Comparison of ENCODE assay signal across 1 cellular context in genomic region chr5:118616281-118616680, GRCh38.
TF ChIP-seq lines count a peak whose summit lies in the region.

No MANE protein-coding gene starts in this region.

TF ChIP-seq in HepG2, 621 proteins besides CTCF, POLR2A, EP300 and RAD21 (continued from another document):
- TF ChIP-seq THRA (CRISPR knock-in tag; IDR thresholded peaks at IDR 0.05; ENCODE audit: borderline replicate concordance): no peak
- TF ChIP-seq KAT2B (IDR thresholded peaks at IDR 0.05; ENCODE audit: borderline replicate concordance, low read depth, low read length): no peak
- TF ChIP-seq RNF2 (conservative IDR thresholded peaks at IDR 0.05; ENCODE audit: low read depth): no peak
- no peak for TF ChIP-seq ASH2L (IDR thresholded peaks at IDR 0.05; ENCODE audit: insufficient read length, low read depth, low read length)
- no peak for TF ChIP-seq E2F5 (CRISPR knock-in tag; conservative IDR thresholded peaks at IDR 0.05)
- no peak for TF ChIP-seq KLF6 (CRISPR knock-in tag; IDR thresholded peaks at IDR 0.05)
- no peak for TF ChIP-seq PCBP1 (IDR thresholded peaks at IDR 0.05; ENCODE audit: borderline replicate concordance, low read depth, low read length)
- TF ChIP-seq ZBTB8A (CRISPR knock-in tag; IDR thresholded peaks at IDR 0.05; ENCODE audit: borderline replicate concordance, low read depth): no peak
- no peak for TF ChIP-seq FOXA1 (IDR thresholded peaks at IDR 0.05)
- no peak for TF ChIP-seq FOXA1 (CRISPR knock-in tag; IDR thresholded peaks at IDR 0.05)
- TF ChIP-seq ZNF576 (CRISPR knock-in tag; IDR thresholded peaks at IDR 0.05): no peak
- TF ChIP-seq TFAP4 (IDR thresholded peaks at IDR 0.05; ENCODE audit: borderline replicate concordance, low read depth): no peak
- TF ChIP-seq ZNF468 (CRISPR knock-in tag; IDR thresholded peaks at IDR 0.05): no peak
